8 cellular contexts compared by ENCODE assay signal in the genomic region with DNA sequence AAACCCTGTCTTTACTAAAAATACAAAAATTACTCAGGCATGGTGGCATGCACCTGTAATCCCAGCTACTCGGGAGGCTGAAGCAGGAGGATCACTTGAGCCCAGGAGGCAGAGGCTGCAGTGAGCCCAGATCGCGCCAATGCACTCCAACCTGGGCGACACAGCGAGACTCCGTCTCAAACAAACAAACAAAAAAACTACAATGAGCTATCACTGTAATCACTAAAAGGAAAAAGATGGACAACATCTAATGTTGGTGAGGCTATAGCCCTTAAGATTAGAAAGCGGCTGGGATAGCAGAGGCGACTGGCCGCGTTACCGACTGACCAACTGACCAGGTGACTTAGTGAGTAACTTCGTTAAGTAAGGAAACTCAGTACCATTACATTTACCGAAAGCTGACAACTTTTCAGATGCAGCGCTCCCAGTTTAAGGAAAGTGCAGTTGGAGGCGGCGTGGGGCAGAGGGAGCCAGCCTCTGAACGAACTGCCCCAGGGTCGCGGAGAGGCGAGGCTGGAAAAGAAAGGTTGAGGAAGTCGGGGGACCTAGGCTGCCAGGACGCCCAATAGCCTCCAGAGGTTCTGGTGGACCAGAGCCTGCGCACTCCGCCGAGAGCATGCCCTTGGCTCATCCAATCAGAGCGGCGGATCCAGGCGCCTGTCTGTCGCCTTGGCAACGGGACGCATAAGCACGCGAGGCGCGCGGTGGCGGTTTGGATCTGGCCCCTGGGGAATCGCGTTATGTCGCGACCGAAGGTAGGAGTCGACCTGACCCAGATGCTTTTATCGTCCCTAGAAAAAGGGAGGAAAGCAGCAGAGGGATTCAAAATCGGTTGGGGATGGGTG. TPM values are rescaled to one million over a fixed set of nuclear protein-coding genes. Genes with fewer than 3 reads are reported as not detected.
A peak's percentile ranks its signal among the peaks of the same experiment; 100 is the strongest.
DNase-seq lines count a peak whose midpoint lies in the region; ATAC-seq and TF ChIP-seq lines count a peak whose summit lies in the region.

No MANE protein-coding gene starts in this region.

- TF ChIP-seq CTCF in endothelial cell (IDR thresholded peaks at IDR 0.05; ENCODE audit: unreplicated experiment) = no peak

- H3K27me3 ChIP-seq in CD8-positive, alpha-beta memory T cell (ENCODE audit: insufficient read depth, low read length, poor library complexity, severe bottlenecking) = no peaks in the 10 kb centered on the region

- H3K4me1 ChIP-seq in CD8-positive, alpha-beta memory T cell (ENCODE audit: insufficient read depth, low read length) = peaks cover 4% of the 10 kb centered on the region

- H3K36me3 Mint-ChIP-seq in CD8-positive, alpha-beta memory T cell = peaks cover 0 to 4% (median 0%) of the 10 kb centered on the region in 3 donors
- no peaks in the 10 kb centered on the region for H3K36me3 Mint-ChIP-seq in endothelial cell (ENCODE audit: low read depth, unreplicated experiment)

- H3K27ac Mint-ChIP-seq in CD8-positive, alpha-beta memory T cell = peak overlapping the region; percentile 68 to 93 (median 84)
- peak overlapping the region; percentile 95 for H3K27ac Mint-ChIP-seq in endothelial cell (ENCODE audit: unreplicated experiment)

- H3K36me3 ChIP-seq in CD8-positive, alpha-beta memory T cell (ENCODE audit: insufficient read depth, low read length) = no peaks in the 10 kb centered on the region

- no peaks in the 10 kb centered on the region for H3K9me3 Mint-ChIP-seq in CD8-positive, alpha-beta memory T cell
- H3K9me3 Mint-ChIP-seq in endothelial cell (ENCODE audit: unreplicated experiment) = no peaks in the 10 kb centered on the region

- peaks cover 7 to 11% of the 10 kb centered on the region in 2 donors for H3K27me3 Mint-ChIP-seq in CD8-positive, alpha-beta memory T cell
- H3K27me3 Mint-ChIP-seq in endothelial cell (ENCODE audit: unreplicated experiment) = peaks cover 5% of the 10 kb centered on the region

- H3K4me1 Mint-ChIP-seq in CD8-positive, alpha-beta memory T cell = peaks cover 10 to 14% (median 14%) of the 10 kb centered on the region in 3 donors
- peaks cover 8% of the 10 kb centered on the region for H3K4me1 Mint-ChIP-seq in endothelial cell (ENCODE audit: unreplicated experiment)

- H3K27ac ChIP-seq in CD8-positive, alpha-beta memory T cell (ENCODE audit: low read depth, low read length) = no peak overlapping the region

- peak overlapping the region; percentile 84 to 97 (median 93) for H3K4me3 Mint-ChIP-seq in CD8-positive, alpha-beta memory T cell
- peak overlapping the region; percentile 96 for H3K4me3 Mint-ChIP-seq in endothelial cell (ENCODE audit: unreplicated experiment)

- no peaks in the 10 kb centered on the region for H3K9me3 ChIP-seq in CD8-positive, alpha-beta memory T cell (ENCODE audit: low read length)

- DNase-seq in CD8-positive, alpha-beta memory T cell = peak; percentile 59 to 89 (median 72)
- DNase-seq in HT-29 (ENCODE audit: low spot score) (peak; percentile 100), NOMO-1 treated with DMSO at 0.1 percent for 48 hours (lab: John Stamatoyannopoulos, UW; ENCODE audit: unreplicated experiment) (peak; percentile 80), endothelial cell (ENCODE audit: low spot score) (peak; percentile 93), mesenteric fat pad (ENCODE audit: low spot score) (peak; percentile 97)
- peak; percentile 49 for DNase-seq in activated CD8-positive, alpha-beta memory T cell treated with anti-CD3 and anti-CD28 coated beads, Interleukin-2, amount 50 U/mL, for 1 hour (ENCODE audit: extremely low read depth)
- peak; percentile 66 for DNase-seq in stimulated activated CD8-positive, alpha-beta memory T cell treated with anti-CD3 and anti-CD28 coated beads, Interleukin-12 subunit alpha, Interleukin-12 subunit beta, amount 100 ng/mL, for 4 hours (ENCODE audit: low read depth)

- ATAC-seq in GM19468 (IDR thresholded peaks at IDR 0.05; ENCODE audit: extremely low read depth, unreplicated experiment) = peak; percentile 46

- CTCF ChIA-PET in CD8-positive, alpha-beta memory T cell (lab: Charles Lee) = interaction anchor here (1.0 to 2.2 kb wide), 4 partner anchors 10 to 72 kb away, joined by 3 to 6 read pairs (median 4); partner anchors contain the start of gene PDRG1

- POLR2A ChIA-PET in CD8-positive, alpha-beta memory T cell (lab: Charles Lee) = interaction anchor here (0.7 to 1.2 kb wide), 2 partner anchors 42 to 73 kb away, joined by 5 read pairs; partner anchors contain the start of gene PDRG1

- peak overlapping the region; percentile 76 for H3K4me3 ChIP-seq in CD8-positive, alpha-beta memory T cell (ENCODE audit: low read length)

RNA-seq across cellular contexts. Expression of gene TTLL9, which starts 8.9 kb away (rescaled TPM):
- not detected for total RNA-seq in CD8-positive, alpha-beta memory T cell
- polyA plus RNA-seq in CD8-positive, alpha-beta memory T cell = not detected
- 0.03 and 0.05 TPM in 2 replicates for total RNA-seq in HT-29 (2014; rRNA removed; shearing (Covaris generic))
- total RNA-seq in endothelial cell (ENCODE audit: unreplicated experiment) (0.46 TPM), mesenteric fat pad (0.13 TPM)

RNA-seq across cellular contexts. Expression of gene DUSP15, which starts 9.0 kb away (rescaled TPM):
- not detected for total RNA-seq in CD8-positive, alpha-beta memory T cell
- polyA plus RNA-seq in CD8-positive, alpha-beta memory T cell = not detected
- not detected in 2 replicates for total RNA-seq in HT-29 (2014; rRNA removed; shearing (Covaris generic))
- total RNA-seq in endothelial cell (ENCODE audit: unreplicated experiment) (2.1 TPM), mesenteric fat pad (0.77 TPM)

RNA-seq across cellular contexts. Expression of gene FOXS1, which starts 34.0 kb away (rescaled TPM):
- not detected for total RNA-seq in CD8-positive, alpha-beta memory T cell
- polyA plus RNA-seq in CD8-positive, alpha-beta memory T cell = not detected
- total RNA-seq in HT-29 (2014; rRNA removed; shearing (Covaris generic)) = not detected in 2 replicates
- total RNA-seq in endothelial cell (ENCODE audit: unreplicated experiment) (9.6 TPM), mesenteric fat pad (not detected)

Comparison
In these comparisons a context has a peak if more than half of its experiments do, and no peak if none do; other contexts are left out.
1. DNase-seq: peak in every context shown above with its lines; median percentile 100 in HT-29; 97 in mesenteric fat pad; 93 in endothelial cell; 80 in NOMO-1 treated with DMSO at 0.1 percent for 48 hours; 72 in CD8-positive, alpha-beta memory T cell; 66 in stimulated activated CD8-positive, alpha-beta memory T cell treated with anti-CD3 and anti-CD28 coated beads, Interleukin-12 subunit alpha, Interleukin-12 subunit beta, amount 100 ng/mL, for 4 hours; 49 in activated CD8-positive, alpha-beta memory T cell treated with anti-CD3 and anti-CD28 coated beads, Interleukin-2, amount 50 U/mL, for 1 hour.